1 cellular context compared by ENCODE assay signal in the genomic region with DNA sequence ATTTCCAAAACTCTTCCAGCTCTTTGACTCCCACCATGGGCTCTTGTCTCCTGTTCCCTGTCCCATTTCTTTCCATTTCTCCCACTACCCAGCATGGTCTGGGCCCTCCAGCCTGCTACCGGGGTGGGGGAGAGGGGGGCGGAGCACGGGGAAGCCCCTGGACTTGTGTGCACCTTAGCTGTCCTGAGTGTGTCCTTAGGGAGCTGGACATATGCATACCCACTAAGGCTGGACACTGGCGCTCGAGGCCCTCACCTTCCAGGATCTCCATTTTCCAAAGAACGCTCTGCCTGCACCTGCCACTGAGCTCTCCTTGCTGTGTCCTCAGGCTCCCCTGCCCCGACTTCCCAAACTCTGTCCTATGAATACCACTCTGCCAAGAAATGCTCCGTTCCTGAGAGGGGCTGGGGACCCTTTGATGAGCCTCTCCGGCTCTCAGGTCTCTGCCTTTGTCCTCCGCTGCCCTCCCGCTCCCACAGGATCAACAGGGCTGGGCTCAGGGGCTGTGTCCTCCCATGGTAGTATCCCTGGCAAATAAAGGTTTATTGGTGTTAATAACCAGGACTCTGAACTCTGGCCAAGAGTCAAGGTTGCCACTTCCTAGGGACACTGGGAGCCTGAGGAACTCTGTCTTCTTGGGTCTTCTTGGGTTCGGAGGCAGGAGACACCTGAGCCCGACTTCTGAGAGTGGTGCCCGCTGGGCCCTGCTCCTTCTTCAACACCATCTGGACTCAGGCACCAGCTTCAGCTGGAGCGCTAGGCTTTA.
A peak's percentile ranks its signal among the peaks of the same experiment; 100 is the strongest.
TF ChIP-seq lines count a peak whose summit lies in the region.

No MANE protein-coding gene starts in this region.

TF ChIP-seq in HepG2, 621 proteins besides CTCF, POLR2A, EP300 and RAD21 (continues in another document):
- TF ChIP-seq NR1H2 (CRISPR knock-in tag; IDR thresholded peaks at IDR 0.05; ENCODE audit: borderline replicate concordance, low read depth) (no peak), FOXJ3 (CRISPR knock-in tag; IDR thresholded peaks at IDR 0.05; ENCODE audit: borderline replicate concordance) (no peak), SALL1 (CRISPR knock-in tag; IDR thresholded peaks at IDR 0.05) (0 out of 2 replicates have a peak, but pooled peaks have one; percentile 15), ZNF562 (CRISPR knock-in tag; IDR thresholded peaks at IDR 0.05; ENCODE audit: borderline replicate concordance) (no peak), NFRKB (IDR thresholded peaks at IDR 0.05) (no peak), ZNF737 (CRISPR knock-in tag; IDR thresholded peaks at IDR 0.05; ENCODE audit: borderline replicate concordance) (no peak), ZBTB7A (CRISPR knock-in tag; IDR thresholded peaks at IDR 0.05) (0 out of 2 replicates have a peak, but pooled peaks have one; percentile 28), ZNF670 (CRISPR knock-in tag; IDR thresholded peaks at IDR 0.05; ENCODE audit: borderline replicate concordance) (no peak), ZNF572 (CRISPR knock-in tag; IDR thresholded peaks at IDR 0.05) (no peak), ETV5 (CRISPR knock-in tag; IDR thresholded peaks at IDR 0.05; ENCODE audit: borderline replicate concordance) (no peak), MAFK (conservative IDR thresholded peaks at IDR 0.05 in 1 of 2, IDR thresholded peaks at IDR 0.05 in 1 of 2; ENCODE audit: low read length in 2 of 2) (no peak), MAFF (IDR thresholded peaks at IDR 0.05; ENCODE audit: low read depth, low read length) (no peak), RBM39 (IDR thresholded peaks at IDR 0.05; ENCODE audit: low read depth, low read length, poor library complexity, severe bottlenecking) (no peak), ZBTB3 (CRISPR knock-in tag; IDR thresholded peaks at IDR 0.05; ENCODE audit: borderline replicate concordance, low read depth) (0 out of 2 replicates have a peak, but pooled peaks have one; percentile 8), KDM1A (CRISPR knock-in tag; IDR thresholded peaks at IDR 0.05) (no peak), NPAS2 (CRISPR knock-in tag; IDR thresholded peaks at IDR 0.05; ENCODE audit: borderline replicate concordance) (0 out of 2 replicates have a peak, but pooled peaks have one; percentile 14), ATF7-NPFF (CRISPR knock-in tag; IDR thresholded peaks at IDR 0.05; ENCODE audit: low read depth) (no peak), ZKSCAN8 (CRISPR knock-in tag; IDR thresholded peaks at IDR 0.05; ENCODE audit: borderline replicate concordance) (no peak), MTA1 (CRISPR knock-in tag; IDR thresholded peaks at IDR 0.05; ENCODE audit: borderline replicate concordance) (0 out of 2 replicates have a peak, but pooled peaks have one; percentile 23), ZNF724P (CRISPR knock-in tag; IDR thresholded peaks at IDR 0.05; ENCODE audit: borderline replicate concordance) (no peak), ZNF496 (CRISPR knock-in tag; IDR thresholded peaks at IDR 0.05; ENCODE audit: insufficient replicate concordance) (no peak), ELF1 (CRISPR knock-in tag; IDR thresholded peaks at IDR 0.05) (0 out of 2 replicates have a peak, but pooled peaks have one; percentile 3), ZBTB20 (CRISPR knock-in tag; IDR thresholded peaks at IDR 0.05; ENCODE audit: borderline replicate concordance, low read depth) (0 out of 2 replicates have a peak, but pooled peaks have one; percentile 6), ZC3H4 (CRISPR knock-in tag; IDR thresholded peaks at IDR 0.05; ENCODE audit: borderline replicate concordance) (peak; percentile 60; the same call in 1 of the 2 replicates), JUN (CRISPR knock-in tag; IDR thresholded peaks at IDR 0.05) (no peak), TBP (CRISPR knock-in tag; IDR thresholded peaks at IDR 0.05) (no peak), ZSCAN29 (CRISPR knock-in tag; conservative IDR thresholded peaks at IDR 0.05) (no peak), EEA1 (CRISPR knock-in tag; IDR thresholded peaks at IDR 0.05; ENCODE audit: borderline replicate concordance) (0 out of 2 replicates have a peak, but pooled peaks have one; percentile 20)
- TF ChIP-seq, protein P1, sequence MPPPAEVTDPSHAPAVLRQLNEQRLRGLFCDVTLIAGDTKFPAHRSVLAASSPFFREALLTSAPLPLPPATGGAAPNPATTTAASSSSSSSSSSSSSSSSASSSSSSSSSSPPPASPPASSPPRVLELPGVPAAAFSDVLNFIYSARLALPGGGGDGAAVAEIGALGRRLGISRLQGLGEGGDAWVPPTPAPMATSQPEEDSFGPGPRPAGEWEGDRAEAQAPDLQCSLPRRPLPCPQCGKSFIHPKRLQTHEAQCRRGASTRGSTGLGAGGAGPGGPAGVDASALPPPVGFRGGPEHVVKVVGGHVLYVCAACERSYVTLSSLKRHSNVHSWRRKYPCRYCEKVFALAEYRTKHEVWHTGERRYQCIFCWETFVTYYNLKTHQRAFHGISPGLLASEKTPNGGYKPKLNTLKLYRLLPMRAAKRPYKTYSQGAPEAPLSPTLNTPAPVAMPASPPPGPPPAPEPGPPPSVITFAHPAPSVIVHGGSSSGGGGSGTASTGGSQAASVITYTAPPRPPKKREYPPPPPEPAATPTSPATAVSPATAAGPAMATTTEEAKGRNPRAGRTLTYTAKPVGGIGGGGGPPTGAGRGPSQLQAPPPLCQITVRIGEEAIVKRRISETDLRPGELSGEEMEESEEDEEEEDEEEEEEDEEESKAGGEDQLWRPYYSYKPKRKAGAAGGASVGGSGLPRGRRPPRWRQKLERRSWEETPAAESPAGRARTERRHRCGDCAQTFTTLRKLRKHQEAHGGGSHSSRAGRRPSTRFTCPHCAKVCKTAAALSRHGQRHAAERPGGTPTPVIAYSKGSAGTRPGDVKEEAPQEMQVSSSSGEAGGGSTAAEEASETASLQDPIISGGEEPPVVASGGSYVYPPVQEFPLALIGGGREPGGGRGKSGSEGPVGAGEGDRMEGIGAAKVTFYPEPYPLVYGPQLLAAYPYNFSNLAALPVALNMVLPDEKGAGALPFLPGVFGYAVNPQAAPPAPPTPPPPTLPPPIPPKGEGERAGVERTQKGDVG (CRISPR knock-in tag; IDR thresholded peaks at IDR 0.05; ENCODE audit: borderline replicate concordance), result 0 out of 2 replicates have a peak, but pooled peaks have one; percentile 60
- TF ChIP-seq, protein P2, sequence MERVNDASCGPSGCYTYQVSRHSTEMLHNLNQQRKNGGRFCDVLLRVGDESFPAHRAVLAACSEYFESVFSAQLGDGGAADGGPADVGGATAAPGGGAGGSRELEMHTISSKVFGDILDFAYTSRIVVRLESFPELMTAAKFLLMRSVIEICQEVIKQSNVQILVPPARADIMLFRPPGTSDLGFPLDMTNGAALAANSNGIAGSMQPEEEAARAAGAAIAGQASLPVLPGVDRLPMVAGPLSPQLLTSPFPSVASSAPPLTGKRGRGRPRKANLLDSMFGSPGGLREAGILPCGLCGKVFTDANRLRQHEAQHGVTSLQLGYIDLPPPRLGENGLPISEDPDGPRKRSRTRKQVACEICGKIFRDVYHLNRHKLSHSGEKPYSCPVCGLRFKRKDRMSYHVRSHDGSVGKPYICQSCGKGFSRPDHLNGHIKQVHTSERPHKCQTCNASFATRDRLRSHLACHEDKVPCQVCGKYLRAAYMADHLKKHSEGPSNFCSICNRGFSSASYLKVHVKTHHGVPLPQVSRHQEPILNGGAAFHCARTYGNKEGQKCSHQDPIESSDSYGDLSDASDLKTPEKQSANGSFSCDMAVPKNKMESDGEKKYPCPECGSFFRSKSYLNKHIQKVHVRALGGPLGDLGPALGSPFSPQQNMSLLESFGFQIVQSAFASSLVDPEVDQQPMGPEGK (CRISPR knock-in tag; IDR thresholded peaks at IDR 0.05), result no peak
- TF ChIP-seq, protein P3, sequence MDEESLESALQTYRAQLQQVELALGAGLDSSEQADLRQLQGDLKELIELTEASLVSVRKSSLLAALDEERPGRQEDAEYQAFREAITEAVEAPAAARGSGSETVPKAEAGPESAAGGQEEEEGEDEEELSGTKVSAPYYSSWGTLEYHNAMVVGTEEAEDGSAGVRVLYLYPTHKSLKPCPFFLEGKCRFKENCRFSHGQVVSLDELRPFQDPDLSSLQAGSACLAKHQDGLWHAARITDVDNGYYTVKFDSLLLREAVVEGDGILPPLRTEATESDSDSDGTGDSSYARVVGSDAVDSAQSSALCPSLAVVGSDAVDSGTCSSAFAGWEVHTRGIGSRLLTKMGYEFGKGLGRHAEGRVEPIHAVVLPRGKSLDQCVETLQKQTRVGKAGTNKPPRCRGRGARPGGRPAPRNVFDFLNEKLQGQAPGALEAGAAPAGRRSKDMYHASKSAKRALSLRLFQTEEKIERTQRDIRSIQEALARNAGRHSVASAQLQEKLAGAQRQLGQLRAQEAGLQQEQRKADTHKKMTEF (CRISPR knock-in tag; IDR thresholded peaks at IDR 0.05), result no peak
- TF ChIP-seq, protein P4, sequence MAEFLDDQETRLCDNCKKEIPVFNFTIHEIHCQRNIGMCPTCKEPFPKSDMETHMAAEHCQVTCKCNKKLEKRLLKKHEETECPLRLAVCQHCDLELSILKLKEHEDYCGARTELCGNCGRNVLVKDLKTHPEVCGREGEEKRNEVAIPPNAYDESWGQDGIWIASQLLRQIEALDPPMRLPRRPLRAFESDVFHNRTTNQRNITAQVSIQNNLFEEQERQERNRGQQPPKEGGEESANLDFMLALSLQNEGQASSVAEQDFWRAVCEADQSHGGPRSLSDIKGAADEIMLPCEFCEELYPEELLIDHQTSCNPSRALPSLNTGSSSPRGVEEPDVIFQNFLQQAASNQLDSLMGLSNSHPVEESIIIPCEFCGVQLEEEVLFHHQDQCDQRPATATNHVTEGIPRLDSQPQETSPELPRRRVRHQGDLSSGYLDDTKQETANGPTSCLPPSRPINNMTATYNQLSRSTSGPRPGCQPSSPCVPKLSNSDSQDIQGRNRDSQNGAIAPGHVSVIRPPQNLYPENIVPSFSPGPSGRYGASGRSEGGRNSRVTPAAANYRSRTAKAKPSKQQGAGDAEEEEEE (CRISPR knock-in tag; IDR thresholded peaks at IDR 0.05; ENCODE audit: borderline replicate concordance), result 0 out of 2 replicates have a peak, but pooled peaks have one; percentile 43
- TF ChIP-seq, protein P5, sequence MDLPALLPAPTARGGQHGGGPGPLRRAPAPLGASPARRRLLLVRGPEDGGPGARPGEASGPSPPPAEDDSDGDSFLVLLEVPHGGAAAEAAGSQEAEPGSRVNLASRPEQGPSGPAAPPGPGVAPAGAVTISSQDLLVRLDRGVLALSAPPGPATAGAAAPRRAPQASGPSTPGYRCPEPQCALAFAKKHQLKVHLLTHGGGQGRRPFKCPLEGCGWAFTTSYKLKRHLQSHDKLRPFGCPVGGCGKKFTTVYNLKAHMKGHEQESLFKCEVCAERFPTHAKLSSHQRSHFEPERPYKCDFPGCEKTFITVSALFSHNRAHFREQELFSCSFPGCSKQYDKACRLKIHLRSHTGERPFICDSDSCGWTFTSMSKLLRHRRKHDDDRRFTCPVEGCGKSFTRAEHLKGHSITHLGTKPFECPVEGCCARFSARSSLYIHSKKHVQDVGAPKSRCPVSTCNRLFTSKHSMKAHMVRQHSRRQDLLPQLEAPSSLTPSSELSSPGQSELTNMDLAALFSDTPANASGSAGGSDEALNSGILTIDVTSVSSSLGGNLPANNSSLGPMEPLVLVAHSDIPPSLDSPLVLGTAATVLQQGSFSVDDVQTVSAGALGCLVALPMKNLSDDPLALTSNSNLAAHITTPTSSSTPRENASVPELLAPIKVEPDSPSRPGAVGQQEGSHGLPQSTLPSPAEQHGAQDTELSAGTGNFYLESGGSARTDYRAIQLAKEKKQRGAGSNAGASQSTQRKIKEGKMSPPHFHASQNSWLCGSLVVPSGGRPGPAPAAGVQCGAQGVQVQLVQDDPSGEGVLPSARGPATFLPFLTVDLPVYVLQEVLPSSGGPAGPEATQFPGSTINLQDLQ (CRISPR knock-in tag; IDR thresholded peaks at IDR 0.05), result 0 out of 2 replicates have a peak, but pooled peaks have one; percentile 10
- TF ChIP-seq, protein P6, sequence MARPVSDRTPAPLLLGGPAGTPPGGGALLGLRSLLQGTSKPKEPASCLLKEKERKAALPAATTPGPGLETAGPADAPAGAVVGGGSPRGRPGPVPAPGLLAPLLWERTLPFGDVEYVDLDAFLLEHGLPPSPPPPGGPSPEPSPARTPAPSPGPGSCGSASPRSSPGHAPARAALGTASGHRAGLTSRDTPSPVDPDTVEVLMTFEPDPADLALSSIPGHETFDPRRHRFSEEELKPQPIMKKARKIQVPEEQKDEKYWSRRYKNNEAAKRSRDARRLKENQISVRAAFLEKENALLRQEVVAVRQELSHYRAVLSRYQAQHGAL (CRISPR knock-in tag; IDR thresholded peaks at IDR 0.05; ENCODE audit: not compliant biosample characterization), result no peak
- TF ChIP-seq, protein P7, sequence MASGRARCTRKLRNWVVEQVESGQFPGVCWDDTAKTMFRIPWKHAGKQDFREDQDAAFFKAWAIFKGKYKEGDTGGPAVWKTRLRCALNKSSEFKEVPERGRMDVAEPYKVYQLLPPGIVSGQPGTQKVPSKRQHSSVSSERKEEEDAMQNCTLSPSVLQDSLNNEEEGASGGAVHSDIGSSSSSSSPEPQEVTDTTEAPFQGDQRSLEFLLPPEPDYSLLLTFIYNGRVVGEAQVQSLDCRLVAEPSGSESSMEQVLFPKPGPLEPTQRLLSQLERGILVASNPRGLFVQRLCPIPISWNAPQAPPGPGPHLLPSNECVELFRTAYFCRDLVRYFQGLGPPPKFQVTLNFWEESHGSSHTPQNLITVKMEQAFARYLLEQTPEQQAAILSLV (CRISPR knock-in tag; IDR thresholded peaks at IDR 0.05; ENCODE audit: borderline replicate concordance), result 0 out of 2 replicates have a peak, but pooled peaks have one; percentile 10
- TF ChIP-seq, protein P8, sequence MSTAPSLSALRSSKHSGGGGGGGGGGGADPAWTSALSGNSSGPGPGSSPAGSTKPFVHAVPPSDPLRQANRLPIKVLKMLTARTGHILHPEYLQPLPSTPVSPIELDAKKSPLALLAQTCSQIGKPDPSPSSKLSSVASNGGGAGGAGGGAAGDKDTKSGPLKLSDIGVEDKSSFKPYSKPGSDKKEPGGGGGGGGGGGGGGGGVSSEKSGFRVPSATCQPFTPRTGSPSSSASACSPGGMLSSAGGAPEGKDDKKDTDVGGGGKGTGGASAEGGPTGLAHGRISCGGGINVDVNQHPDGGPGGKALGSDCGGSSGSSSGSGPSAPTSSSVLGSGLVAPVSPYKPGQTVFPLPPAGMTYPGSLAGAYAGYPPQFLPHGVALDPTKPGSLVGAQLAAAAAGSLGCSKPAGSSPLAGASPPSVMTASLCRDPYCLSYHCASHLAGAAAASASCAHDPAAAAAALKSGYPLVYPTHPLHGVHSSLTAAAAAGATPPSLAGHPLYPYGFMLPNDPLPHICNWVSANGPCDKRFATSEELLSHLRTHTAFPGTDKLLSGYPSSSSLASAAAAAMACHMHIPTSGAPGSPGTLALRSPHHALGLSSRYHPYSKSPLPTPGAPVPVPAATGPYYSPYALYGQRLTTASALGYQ (CRISPR knock-in tag; IDR thresholded peaks at IDR 0.05), result no peak
- TF ChIP-seq, protein P9, sequence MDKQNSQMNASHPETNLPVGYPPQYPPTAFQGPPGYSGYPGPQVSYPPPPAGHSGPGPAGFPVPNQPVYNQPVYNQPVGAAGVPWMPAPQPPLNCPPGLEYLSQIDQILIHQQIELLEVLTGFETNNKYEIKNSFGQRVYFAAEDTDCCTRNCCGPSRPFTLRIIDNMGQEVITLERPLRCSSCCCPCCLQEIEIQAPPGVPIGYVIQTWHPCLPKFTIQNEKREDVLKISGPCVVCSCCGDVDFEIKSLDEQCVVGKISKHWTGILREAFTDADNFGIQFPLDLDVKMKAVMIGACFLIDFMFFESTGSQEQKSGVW (CRISPR knock-in tag; IDR thresholded peaks at IDR 0.05; ENCODE audit: borderline replicate concordance), result 0 out of 2 replicates have a peak, but pooled peaks have one; percentile 27
